ENCODE assay signal across 2 cellular contexts in the genomic region with DNA sequence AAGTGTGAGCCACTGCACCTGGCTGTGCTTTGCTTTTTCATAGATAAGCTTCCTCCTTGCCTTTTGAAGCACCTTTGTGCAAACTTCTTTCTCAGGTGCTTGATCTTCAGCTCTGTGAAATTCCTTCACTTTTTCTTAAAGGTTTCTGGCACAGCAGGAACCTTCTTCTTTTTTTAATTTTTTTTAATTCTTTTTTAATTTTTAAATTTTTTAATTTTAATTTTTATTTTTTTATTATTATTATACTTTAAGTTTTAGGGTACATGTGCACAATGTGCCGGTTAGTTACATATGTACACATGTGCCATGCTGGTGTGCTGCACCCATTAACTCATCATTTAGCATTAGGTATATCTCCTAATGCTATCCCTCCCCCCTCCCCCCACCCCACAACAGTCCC.
DNase-seq lines count a peak whose midpoint lies in the region; ATAC-seq and TF ChIP-seq lines count a peak whose summit lies in the region.
"Not testable (repeated sequence)": the region's sequence is repeated elsewhere in the genome, so short reads cannot be mapped to it uniquely, and the experiment has no call there.

No MANE protein-coding gene starts in this region.

- H3F3A ChIP-seq in GM23338 (replicated peaks; ENCODE audit: low read depth): not testable (repeated sequence)

- not testable (repeated sequence) for H3K27ac Mint-ChIP-seq in GM23338, WTC11

- H3K9me2 ChIP-seq in GM23338 (ENCODE audit: insufficient read depth): peaks cover 18% of the 10 kb centered on the region; the same call in 1 of the 2 replicates

- TF ChIP-seq CTCF in GM23338 (conservative IDR thresholded peaks at IDR 0.05; ENCODE audit: low read depth in 2 of 2); WTC11 (IDR thresholded peaks at IDR 0.05): not testable (repeated sequence)

- not testable (repeated sequence) for H3K36me3 ChIP-seq in GM23338 (ENCODE audit: insufficient read depth)

- H3K36me3 Mint-ChIP-seq in GM23338 (ENCODE audit: low read depth): not testable (repeated sequence)
- peaks cover 10% of the 10 kb centered on the region for H3K36me3 Mint-ChIP-seq in WTC11

- CTCF ChIA-PET in WTC11 (lab: Charles Lee): not testable (repeated sequence)

- peaks cover 17% of the 10 kb centered on the region for H3K4me1 ChIP-seq in GM23338 (ENCODE audit: insufficient read depth)

- DNase-seq in GM23338 (ENCODE audit: low spot score); WTC11 (ENCODE audit: low spot score): not testable (repeated sequence)

- H3K4me3 ChIP-seq in GM23338: not testable (repeated sequence)

- POLR2A ChIA-PET in WTC11 (lab: Charles Lee): not testable (repeated sequence)

- not testable (repeated sequence) for H3K4me1 Mint-ChIP-seq in GM23338, WTC11

- H3K4me2 ChIP-seq in GM23338: not testable (repeated sequence)

- not testable (repeated sequence) for H3K27ac ChIP-seq in GM23338 (ENCODE audit: low read depth)

- not testable (repeated sequence) for H3K4me3 Mint-ChIP-seq in GM23338, WTC11

- not testable (repeated sequence) for H3K79me2 ChIP-seq in GM23338 (replicated peaks; ENCODE audit: insufficient read depth)

- H3K27me3 Mint-ChIP-seq in GM23338 (ENCODE audit: insufficient read depth, low read depth, poor library complexity); WTC11 (ENCODE audit: low read depth): not testable (repeated sequence)

- not testable (repeated sequence) for H3K9me3 Mint-ChIP-seq in GM23338
- H3K9me3 Mint-ChIP-seq in WTC11: peaks cover 20% of the 10 kb centered on the region

- 0 out of 2 replicates have a peak overlapping the region, but pooled peaks have one; percentile 52 for H2AFZ ChIP-seq in GM23338

- not testable (repeated sequence) for H3K27me3 ChIP-seq in GM23338 (ENCODE audit: insufficient read depth)

- not testable (repeated sequence) for H4K20me1 ChIP-seq in GM23338 (replicated peaks; ENCODE audit: insufficient read depth)

- ATAC-seq in GM23338, WTC11: not testable (repeated sequence)

TF ChIP-seq in WTC11, 78 proteins besides CTCF, POLR2A, EP300 and RAD21:
- TF ChIP-seq HMGA2 (CRISPR knock-in tag; IDR thresholded peaks at IDR 0.05): peak; percentile 93
